In genomic region chr6:141464490-141464889, GRCh38 we compare ENCODE assay signal across 9 cellular contexts.
DNase-seq lines count a peak whose midpoint lies in the region; ATAC-seq, FAIRE-seq and TF ChIP-seq lines count a peak whose summit lies in the region.
"Had no signal": no experiment of that assay in that cellular context is flagged by ENCODE, and none has a peak within 500 bp of the region (broad histone marks: within the 10 kb centered on the region; RNA-seq: fewer than 3 reads in every experiment).

No MANE protein-coding gene starts in this region.

- ATAC-seq in GM21737 (IDR thresholded peaks at IDR 0.05; ENCODE audit: unreplicated experiment): peak; percentile 55
- ATAC-seq in GM12878: peak; percentile 88

- no peak overlapping the region for H3K4me3 Mint-ChIP-seq in activated naive CD4-positive, alpha-beta T cell treated with anti-CD3 and anti-CD28 coated beads, Interleukin-2, amount 10 ng/mL, durations not matched to agents 7 days and 5 days

- FAIRE-seq in GM12878 (lab: Jason Lieb, UNC): peak; percentile 49

- H4K8ac ChIP-seq in trophoblast cell (ENCODE audit: low read depth, low read length): no peak overlapping the region

- peak; percentile 13 to 93; a peak in 3 of 4 replicates for TF ChIP-seq EP300 in GM12878 (IDR thresholded peaks at IDR 0.05; ENCODE audit: borderline replicate concordance in 1 of 2, control insufficient read depth in 1 of 2, low read depth in 2 of 2, low read length in 2 of 2)

- TF ChIP-seq CTCF in GM12878 (IDR thresholded peaks at IDR 0.05 in 2 of 3, conservative IDR thresholded peaks at IDR 0.05 in 1 of 3; ENCODE audit: control insufficient read depth in 2 of 3, extremely low read depth in 1 of 3, insufficient read depth in 1 of 3, low read depth in 3 of 3, low read length in 3 of 3) (no peak), vagina (IDR thresholded peaks at IDR 0.05) (no peak)

- no peak overlapping the region for H3K27ac ChIP-seq in GM12878 (ENCODE audit: control insufficient read depth, insufficient read depth)
- no peak overlapping the region for H3K27ac ChIP-seq in trophoblast cell (ENCODE audit: low read depth, low read length)
- no peak overlapping the region for H3K27ac ChIP-seq in vagina
- H3K27ac ChIP-seq: cardiac muscle cell had no signal

- H4K12ac ChIP-seq in trophoblast cell (ENCODE audit: low read depth, low read length): no peak overlapping the region

- no peak overlapping the region for H3K27ac Mint-ChIP-seq in activated naive CD4-positive, alpha-beta T cell treated with anti-CD3 and anti-CD28 coated beads, Interleukin-2, amount 10 ng/mL, durations not matched to agents 7 days and 5 days

- H3K79me2 ChIP-seq in GM12878 (ENCODE audit: control insufficient read depth, insufficient read depth, low read length) (no peaks in the 10 kb centered on the region), trophoblast cell (ENCODE audit: control insufficient read depth, insufficient read depth, low read length, poor library complexity) (no peaks in the 10 kb centered on the region)

- H4K91ac ChIP-seq in trophoblast cell (ENCODE audit: low read depth, low read length): no peak overlapping the region

- H2AFZ ChIP-seq in GM12878 (ENCODE audit: control insufficient read depth, low read depth, low read length) (no peak overlapping the region), trophoblast cell (ENCODE audit: insufficient read depth, low read length, poor library complexity) (no peak overlapping the region)

- no peak overlapping the region for H2BK120ac ChIP-seq in trophoblast cell (ENCODE audit: insufficient read depth, low read length, poor library complexity)

- no peak overlapping the region for H2AK5ac ChIP-seq in trophoblast cell (ENCODE audit: low read length)

- no peaks in the 10 kb centered on the region for H3K27me3 Mint-ChIP-seq in activated naive CD4-positive, alpha-beta T cell treated with anti-CD3 and anti-CD28 coated beads, Interleukin-2, amount 10 ng/mL, durations not matched to agents 7 days and 5 days

- TF ChIP-seq RAD21 in GM12878 (IDR thresholded peaks at IDR 0.05; ENCODE audit: insufficient read depth, low read depth, low read length): no peak

- H2BK12ac ChIP-seq in trophoblast cell (ENCODE audit: low read length): no peak overlapping the region

- H3K4ac ChIP-seq in trophoblast cell (ENCODE audit: low read depth, low read length): no peak overlapping the region

- H3K23ac ChIP-seq in trophoblast cell (ENCODE audit: low read length): no peak overlapping the region

- no peak overlapping the region for H3K4me2 ChIP-seq in GM12878 (ENCODE audit: control insufficient read depth, insufficient read depth)
- H3K4me2 ChIP-seq in trophoblast cell (ENCODE audit: low read length): no peak overlapping the region

- TF ChIP-seq POLR2A in GM12878 (IDR thresholded peaks at IDR 0.05; ENCODE audit: low read depth, low read length) (no peak), vagina (IDR thresholded peaks at IDR 0.05) (no peak)

- H2BK5ac ChIP-seq in trophoblast cell (ENCODE audit: low read depth, low read length, poor library complexity): no peak overlapping the region

- no peak overlapping the region for H3K14ac ChIP-seq in trophoblast cell (ENCODE audit: low read length)

- H3K4me1 ChIP-seq in GM12878 (ENCODE audit: control insufficient read depth, insufficient read depth, low read length): peaks cover 9% of the 10 kb centered on the region
- H3K4me1 ChIP-seq in trophoblast cell (ENCODE audit: control insufficient read depth in 1 of 2, insufficient read depth in 2 of 2, low read length in 2 of 2): no peaks in the 10 kb centered on the region
- no peaks in the 10 kb centered on the region for H3K4me1 ChIP-seq in vagina

- H3K4me1 Mint-ChIP-seq in activated naive CD4-positive, alpha-beta T cell treated with anti-CD3 and anti-CD28 coated beads, Interleukin-2, amount 10 ng/mL, durations not matched to agents 7 days and 5 days: peaks cover 9% of the 10 kb centered on the region

- RAD21 ChIA-PET in GM12878 (lab: Charles Lee; ENCODE audit: unreplicated experiment): interaction anchor here (1.1 to 2.6 kb wide), 3 partner anchors 19 to 97 kb away, joined by 3 to 22 read pairs (median 5); no protein-coding TSS in a partner anchor

- in situ Hi-C loops in GM12878 (cut with MboI): no loop called here

- POLR2A ChIA-PET in GM12878 (lab: Charles Lee): interaction anchor here (1.9 kb wide), 1 partner anchor 20 kb away, joined by 10 read pairs; no protein-coding TSS in a partner anchor

- no peak overlapping the region for H3K4me3 ChIP-seq in GM12878
- no peak overlapping the region for H3K4me3 ChIP-seq in trophoblast cell (ENCODE audit: low read depth, low read length)
- H3K4me3 ChIP-seq in vagina: no peak overlapping the region
- H3K4me3 ChIP-seq: cardiac muscle cell had no signal

- no peak overlapping the region for H3K9ac ChIP-seq in GM12878 (ENCODE audit: control insufficient read depth, insufficient read depth, low read length)
- no peak overlapping the region for H3K9ac ChIP-seq in trophoblast cell (ENCODE audit: low read length)

- no peaks in the 10 kb centered on the region for H4K20me1 ChIP-seq in GM12878 (ENCODE audit: control insufficient read depth, insufficient read depth)

- DNase-seq in GM03348 (ENCODE audit: low spot score) (peak; percentile 54), NCI-H1105 treated with DMSO at 0.1 percent for 48 hours (lab: John Stamatoyannopoulos, UW) (peak; percentile 97), GM12878 (ENCODE audit: low read depth, low spot score) (no peak), trophoblast cell (peak; percentile 32 to 84), vagina (ENCODE audit: extremely low spot score in 2 of 2) (no peak)
- DNase-seq in activated CD4-positive, CD25-positive, alpha-beta regulatory T cell (lab: John Stamatoyannopoulos, UW): no peak
- DNase-seq in activated naive CD4-positive, alpha-beta T cell treated with anti-CD3 and anti-CD28 coated beads, Interleukin-2, amount 10 ng/mL, durations not matched to agents 7 days and 5 days: no peak

- WGBS in GM12878 (ENCODE audit: insufficient coverage, insufficient replicate concordance, low lambda C conversion rate, missing lambda C conversion rate): 3% methylated on average over 2 of the region's 2 CpGs
- WGBS in trophoblast cell (ENCODE audit: extremely low coverage, insufficient coverage, insufficient read length): no CpG with 5 or more reads among the region's 2 CpGs

- H3K9me3 Mint-ChIP-seq in activated naive CD4-positive, alpha-beta T cell treated with anti-CD3 and anti-CD28 coated beads, Interleukin-2, amount 10 ng/mL, durations not matched to agents 7 days and 5 days: no peaks in the 10 kb centered on the region

- CTCF ChIA-PET in GM12878 (lab: Yijun Ruan, JAX): interaction anchor here (1.0 to 1.5 kb wide), 2 partner anchors 27 to 88 kb away, joined by 3 read pairs; no protein-coding TSS in a partner anchor
- CTCF ChIA-PET in activated naive CD4-positive, alpha-beta T cell treated with anti-CD3 and anti-CD28 coated beads, Interleukin-2, amount 10 ng/mL, durations not matched to agents 7 days and 5 days (lab: Charles Lee): no interaction called here

- no peaks in the 10 kb centered on the region for H3K27me3 ChIP-seq in GM12878 (replicated peaks in 1 of 2; ENCODE audit: control insufficient read depth in 2 of 2, insufficient read depth in 2 of 2, low read length in 1 of 2)
- H3K27me3 ChIP-seq in trophoblast cell (ENCODE audit: insufficient read depth, low read length): no peaks in the 10 kb centered on the region
- no peaks in the 10 kb centered on the region for H3K27me3 ChIP-seq in vagina
- H3K27me3 ChIP-seq: cardiac muscle cell had no signal

- no peak overlapping the region for H3K18ac ChIP-seq in trophoblast cell (ENCODE audit: low read length)

- H3K79me1 ChIP-seq in trophoblast cell (ENCODE audit: low read length): no peaks in the 10 kb centered on the region

- peaks cover 1% of the 10 kb centered on the region for H3K36me3 Mint-ChIP-seq in activated naive CD4-positive, alpha-beta T cell treated with anti-CD3 and anti-CD28 coated beads, Interleukin-2, amount 10 ng/mL, durations not matched to agents 7 days and 5 days

- SMC1A ChIA-PET in GM12878 (lab: Charles Lee; ENCODE audit: uncharacterized antibody, unreplicated experiment): interaction anchor here (1.3 to 2.8 kb wide), 4 partner anchors 20 to 138 kb away, joined by 3 to 31 read pairs (median 4); no protein-coding TSS in a partner anchor

- intact Hi-C loops in GM12878 (cut with micrococcal nuclease; ENCODE audit: unreplicated experiment): no loop called here
- intact Hi-C loops in vagina (cut with DNase I): no loop called here

- H3K36me3 ChIP-seq in GM12878 (ENCODE audit: control insufficient read depth in 2 of 2, insufficient read depth in 2 of 2, low read length in 1 of 2): no peaks in the 10 kb centered on the region
- H3K36me3 ChIP-seq in trophoblast cell (ENCODE audit: control insufficient read depth in 1 of 2, insufficient read depth in 2 of 2, low read length in 2 of 2): no peaks in the 10 kb centered on the region
- H3K36me3 ChIP-seq in vagina: no peaks in the 10 kb centered on the region
- H3K36me3 ChIP-seq: cardiac muscle cell had no signal

- H3K9me3 ChIP-seq in GM12878 (replicated peaks; ENCODE audit: control insufficient read depth, insufficient read depth, low read length) (peaks cover 3% of the 10 kb centered on the region; the same call in 2 of the 3 replicates), trophoblast cell (ENCODE audit: insufficient read depth, low read depth, low read length) (peaks cover 3% of the 10 kb centered on the region), vagina (no peaks in the 10 kb centered on the region)

- BruUV-seq in GM12878 (replicated peaks; lab: Mats Ljungman, UMichigan): no TSS peak

TF ChIP-seq in GM12878, 131 proteins besides CTCF, POLR2A, EP300 and RAD21 (continues in another document):
- TF ChIP-seq NR2C2 (IDR thresholded peaks at IDR 0.05; ENCODE audit: borderline replicate concordance, control insufficient read depth, insufficient read length, low read depth): no peak
- TF ChIP-seq PBX3 (IDR thresholded peaks at IDR 0.05; ENCODE audit: insufficient replicate concordance, low read depth, low read length): no peak
- no peak for TF ChIP-seq BRCA1 (IDR thresholded peaks at IDR 0.05; ENCODE audit: low read depth, low read length)

Comparison
In these comparisons a context has a peak if more than half of its experiments do, and no peak if none do; other contexts are left out.
1. DNase-seq: peak in GM03348 (single experiment), NCI-H1105 treated with DMSO at 0.1 percent for 48 hours (single experiment) and trophoblast cell (2 of 2); none in GM12878 (single experiment), activated CD4-positive, CD25-positive, alpha-beta regulatory T cell (0 of 4), activated naive CD4-positive, alpha-beta T cell treated with anti-CD3 and anti-CD28 coated beads, Interleukin-2, amount 10 ng/mL, durations not matched to agents 7 days and 5 days (single experiment) and vagina (0 of 2).